In the genomic region with DNA sequence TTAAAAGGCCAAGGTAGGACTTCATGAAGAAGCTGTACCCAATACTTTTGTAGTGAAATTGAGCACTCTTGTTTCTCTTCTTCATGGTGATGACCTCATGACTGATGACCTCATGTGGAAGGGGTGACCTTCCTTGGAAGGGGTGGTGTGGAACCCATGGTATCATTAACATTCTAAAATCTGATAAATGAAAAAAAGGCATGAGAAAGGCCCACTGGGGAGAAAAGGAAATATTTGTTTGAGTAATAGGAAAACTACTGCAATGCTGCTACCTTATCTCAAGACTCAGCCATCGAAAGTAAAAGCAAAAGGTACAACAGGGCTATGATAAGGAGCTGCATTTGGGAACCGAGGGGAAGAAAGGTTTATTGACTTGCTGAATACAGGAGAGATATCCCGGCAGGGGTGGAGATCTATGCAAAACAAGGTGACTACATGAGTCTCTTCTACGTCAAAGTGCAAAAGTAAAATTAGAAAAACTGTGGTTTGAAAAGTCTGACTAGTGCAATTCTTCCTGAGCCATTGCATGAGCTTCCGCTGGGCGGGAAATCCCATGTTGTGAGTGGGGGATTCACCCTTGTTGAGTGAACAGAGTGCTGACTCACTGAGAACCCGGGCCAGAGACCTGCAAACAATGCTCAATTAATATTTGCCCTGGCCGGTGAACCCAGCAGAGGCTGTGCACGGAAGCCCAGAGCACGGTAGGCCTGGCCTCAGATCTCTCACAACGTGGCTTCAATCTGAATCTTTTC, we compare ENCODE assay signal across 10 cellular contexts.
DNase-seq lines count a peak whose midpoint lies in the region; ATAC-seq, FAIRE-seq and TF ChIP-seq lines count a peak whose summit lies in the region.
"Had no signal": no experiment of that assay in that cellular context is flagged by ENCODE, and none has a peak within 500 bp of the region (broad histone marks: within the 10 kb centered on the region; RNA-seq: fewer than 3 reads in every experiment).

No MANE protein-coding gene starts in this region.

- no peaks in the 10 kb centered on the region for H3K79me2 ChIP-seq in K562 (ENCODE audit: control insufficient read depth, insufficient read depth, low read length)

- H3K27me3 ChIP-seq in K562 (ENCODE audit: control insufficient read depth in 2 of 2, insufficient read depth in 2 of 2, low read length in 2 of 2): no peaks in the 10 kb centered on the region

- H3K9ac ChIP-seq in K562 (ENCODE audit: insufficient read depth in 1 of 2, low read depth in 2 of 2, low read length in 2 of 2): no peak overlapping the region; a peak in 1 of 4 replicates

- H3K4me1 Mint-ChIP-seq in T-helper 1 cell treated with Interleukin-12 subunit alpha and Interleukin-12 subunit beta and Interleukin-4 antibody, amounts not matched to agents 30 μg/mL and 1 μg/mL, for 36 hours (ENCODE audit: low read depth): peaks cover 33% of the 10 kb centered on the region

- TF ChIP-seq EP300 in K562 (IDR thresholded peaks at IDR 0.05; ENCODE audit: low read length): no peak

- FAIRE-seq in K562 (lab: Jason Lieb, UNC): no peak

- peak overlapping the region; percentile 63; the same call in 1 of the 3 replicates for H3K27ac ChIP-seq in K562 (ENCODE audit: extremely low read depth, low read depth, low read length)
- H3K27ac ChIP-seq: C4-2B had no signal

- BruUV-seq in K562 (replicated peaks; lab: Mats Ljungman, UMichigan): no TSS peak

- no peaks in the 10 kb centered on the region for H3K36me3 ChIP-seq in K562 (ENCODE audit: control insufficient read depth, insufficient read depth, low read length)

- H3K27ac Mint-ChIP-seq in T-helper 1 cell treated with Interleukin-12 subunit alpha and Interleukin-12 subunit beta and Interleukin-4 antibody, amounts not matched to agents 30 μg/mL and 1 μg/mL, for 36 hours: peak overlapping the region; percentile 96

- in situ Hi-C loops in K562 (cut with MboI): no loop called here

- H3K9me3 ChIP-seq in K562 (replicated peaks; ENCODE audit: control insufficient read depth, insufficient read depth, low read depth, low read length): no peaks in the 10 kb centered on the region

- intact Hi-C loops in K562 (cut with micrococcal nuclease) (loop anchor here (2.0 to 5.0 kb wide), 2 partner anchors 43 to 1486 kb away; no protein-coding TSS in a partner anchor), lower leg skin (cut with DNase I; ENCODE audit: low total_unique reads) (no loop called here)

- 4% methylated on average over 10 of the region's 11 CpGs for WGBS in K562 (ENCODE audit: insufficient coverage, low coverage, missing lambda C conversion rate)
- WGBS in lower leg skin, 2 donors: 37 to 46% methylated on average over 11 of the region's 11 CpGs

- no peaks in the 10 kb centered on the region for H3K27me3 Mint-ChIP-seq in T-helper 1 cell treated with Interleukin-12 subunit alpha and Interleukin-12 subunit beta and Interleukin-4 antibody, amounts not matched to agents 30 μg/mL and 1 μg/mL, for 36 hours (ENCODE audit: low read depth)

- no peak overlapping the region for H3K4me3 ChIP-seq in K562
- no peak overlapping the region for H3K4me3 ChIP-seq in lower leg skin (ENCODE audit: low read depth, poor library complexity, severe bottlenecking)

- H3K4me3 Mint-ChIP-seq in T-helper 1 cell treated with Interleukin-12 subunit alpha and Interleukin-12 subunit beta and Interleukin-4 antibody, amounts not matched to agents 30 μg/mL and 1 μg/mL, for 36 hours: peak overlapping the region; percentile 73

- TF ChIP-seq CTCF in K562 (IDR thresholded peaks at IDR 0.05 in 2 of 3, conservative IDR thresholded peaks at IDR 0.05 in 1 of 3; ENCODE audit: insufficient read depth in 2 of 3, low read depth in 1 of 3, low read length in 3 of 3) (no peak), lower leg skin (IDR thresholded peaks at IDR 0.05) (no peak)

- no peaks in the 10 kb centered on the region for H3K9me3 Mint-ChIP-seq in T-helper 1 cell treated with Interleukin-12 subunit alpha and Interleukin-12 subunit beta and Interleukin-4 antibody, amounts not matched to agents 30 μg/mL and 1 μg/mL, for 36 hours
- H3K9me3 Mint-ChIP-seq: naive thymus-derived CD8-positive, alpha-beta T cell had no signal

- no peaks in the 10 kb centered on the region for H3K9me1 ChIP-seq in K562 (ENCODE audit: control insufficient read depth, insufficient read depth, low read length)

- peaks cover 2% of the 10 kb centered on the region for H3K36me3 Mint-ChIP-seq in T-helper 1 cell treated with Interleukin-12 subunit alpha and Interleukin-12 subunit beta and Interleukin-4 antibody, amounts not matched to agents 30 μg/mL and 1 μg/mL, for 36 hours (ENCODE audit: low read depth)
- H3K36me3 Mint-ChIP-seq: naive thymus-derived CD8-positive, alpha-beta T cell had no signal

- peak; percentile 90 for ATAC-seq in HG03139 (IDR thresholded peaks at IDR 0.05; ENCODE audit: unreplicated experiment)
- peak; percentile 81 for ATAC-seq in K562

- peak overlapping the region; percentile 68 for H2AFZ ChIP-seq in K562 (ENCODE audit: low read depth, low read length)

- CTCF ChIA-PET in K562 (lab: Yijun Ruan, JAX; ENCODE audit: low intra/inter-chr PET ratio): no interaction called here

- H4K20me1 ChIP-seq in K562 (replicated peaks; ENCODE audit: control insufficient read depth, insufficient read depth, low read length): no peaks in the 10 kb centered on the region

- peak; percentile 88 for DNase-seq in stimulated activated naive CD4-positive, alpha-beta T cell treated with Interleukin-2 at 50 U/mL for 16 hours (lab: John Stamatoyannopoulos, UW)
- no peak for DNase-seq in stimulated activated naive CD4-positive, alpha-beta T cell (lab: John Stamatoyannopoulos, UW)
- DNase-seq in K562 (ENCODE audit: extremely low read depth in 1 of 4, low spot score in 3 of 4): peak; percentile 5 to 38 (median 8)
- DNase-seq in lower leg skin (ENCODE audit: low spot score in 2 of 2): peak; percentile 15 to 87
- peak; percentile 11 for DNase-seq in stimulated activated CD8-positive, alpha-beta memory T cell treated with anti-CD3 and anti-CD28 coated beads, Interleukin-15, amount 100 ng/mL, for 24 hours (ENCODE audit: low read depth)
- DNase-seq in SW 1271 (lab: John Stamatoyannopoulos, UW): no peak

- no peak for TF ChIP-seq RAD21 in K562 (CRISPR knock-in tag; conservative IDR thresholded peaks at IDR 0.05 in 1 of 2, IDR thresholded peaks at IDR 0.05 in 1 of 2)

- no peaks in the 10 kb centered on the region; a peak in 1 of 5 replicates for H3K4me1 ChIP-seq in K562 (replicated peaks in 1 of 2; ENCODE audit: control insufficient read depth in 2 of 2, insufficient read depth in 2 of 2, low read length in 2 of 2)

- POLR2A ChIA-PET in K562 (lab: Yijun Ruan, JAX): interaction anchor here (0.8 kb wide), 1 partner anchor 13 kb away, joined by 5 read pairs; no protein-coding TSS in a partner anchor

- TF ChIP-seq POLR2A in K562 (conservative IDR thresholded peaks at IDR 0.05): no peak
- TF ChIP-seq POLR2A in lower leg skin (IDR thresholded peaks at IDR 0.05): no peak

- H3K4me2 ChIP-seq in K562 (ENCODE audit: insufficient read depth, low read length): no peak overlapping the region; the same call in 1 of the 2 replicates

TF ChIP-seq in K562, 482 proteins besides CTCF, POLR2A, EP300 and RAD21 (continues in another document):
- TF ChIP-seq SRSF1 (IDR thresholded peaks at IDR 0.05; ENCODE audit: low read depth, low read length) (no peak), ZFP36 (IDR thresholded peaks at IDR 0.05; ENCODE audit: low read depth, low read length, partially characterized antibody) (no peak), FOXP1 (CRISPR knock-in tag; IDR thresholded peaks at IDR 0.05) (no peak), KLF16 (IDR thresholded peaks at IDR 0.05) (no peak), ZEB2 (IDR thresholded peaks at IDR 0.05) (0 out of 2 replicates have a peak, but pooled peaks have one; percentile 24), SAFB2 (IDR thresholded peaks at IDR 0.05; ENCODE audit: borderline replicate concordance, low read depth, low read length, severe bottlenecking) (no peak), NFXL1 (CRISPR knock-in tag; IDR thresholded peaks at IDR 0.05) (no peak), GMEB1 (CRISPR knock-in tag; IDR thresholded peaks at IDR 0.05) (no peak), ZNF507 (tag; conservative IDR thresholded peaks at IDR 0.05) (no peak), THAP7 (CRISPR knock-in tag; IDR thresholded peaks at IDR 0.05) (no peak), ZC3H8 (IDR thresholded peaks at IDR 0.05) (no peak), GABPA (tag; conservative IDR thresholded peaks at IDR 0.05; ENCODE audit: low read depth) (peak; percentile 52), BHLHE40 (IDR thresholded peaks at IDR 0.05; ENCODE audit: low read length) (no peak), NR4A1 (CRISPR knock-in tag; IDR thresholded peaks at IDR 0.05) (no peak), NR4A1 (tag; IDR thresholded peaks at IDR 0.05) (no peak), ZNF24 (IDR thresholded peaks at IDR 0.05) (no peak)

Comparison
In these comparisons a context has a peak if more than half of its experiments do, and no peak if none do; other contexts are left out.
1. DNase-seq: peak in stimulated activated naive CD4-positive, alpha-beta T cell treated with Interleukin-2 at 50 U/mL for 16 hours (single experiment), K562 (4 of 4), lower leg skin (2 of 2) and stimulated activated CD8-positive, alpha-beta memory T cell treated with anti-CD3 and anti-CD28 coated beads, Interleukin-15, amount 100 ng/mL, for 24 hours (single experiment); none in stimulated activated naive CD4-positive, alpha-beta T cell (0 of 6) and SW 1271 (0 of 2).